ENCODE assay signal across 21 cellular contexts in genomic region chr3:174465177-174465576, GRCh38.
"Had no signal": no experiment of that assay in that cellular context is flagged by ENCODE, and none has a peak within 500 bp of the region (broad histone marks: within the 10 kb centered on the region; RNA-seq: fewer than 3 reads in every experiment).

No MANE protein-coding gene starts in this region.

- FAIRE-seq: endothelial cell of umbilical vein, keratinocyte had no signal

- H3K4me3 ChIP-seq: colonic mucosa, esophagus muscularis mucosa, gastroesophageal sphincter, heart left ventricle, hepatocyte, left ventricle myocardium inferior, lower lobe of right lung, mucosa of descending colon had no signal

- H3K4me1 ChIP-seq: colonic mucosa, esophagus muscularis mucosa, foreskin keratinocyte, gastroesophageal sphincter, heart left ventricle, left ventricle myocardium inferior, lower lobe of right lung had no signal

- H3K36me3 ChIP-seq: colonic mucosa, esophagus muscularis mucosa, gastroesophageal sphincter, heart left ventricle, left ventricle myocardium inferior, lower lobe of right lung had no signal

- H3K79me2 ChIP-seq: hepatocyte had no signal

- H2AFZ ChIP-seq: hepatocyte had no signal

- DNase-seq: colonic mucosa; cortex of kidney; effector CD8-positive, alpha-beta T cell; effector memory CD8-positive, alpha-beta T cell; endodermal cell; foreskin keratinocyte; heart left ventricle; hypothalamus; immature natural killer cell; left cardiac atrium; left ventricle myocardium inferior; lower lobe of right lung; mesenchymal stem cell; mucosa of descending colon; naive B cell; naive thymus-derived CD8-positive, alpha-beta T cell had no signal

- H3K9me3 ChIP-seq: colonic mucosa, esophagus muscularis mucosa, gastroesophageal sphincter, left ventricle myocardium inferior, lower lobe of right lung, mucosa of descending colon had no signal

- H3K4me2 ChIP-seq: hepatocyte had no signal

- H3K27ac ChIP-seq: colonic mucosa, esophagus muscularis mucosa, foreskin keratinocyte, gastroesophageal sphincter, heart left ventricle, hepatocyte, left ventricle myocardium inferior, lower lobe of right lung had no signal

- H3K27me3 ChIP-seq: colonic mucosa, esophagus muscularis mucosa, foreskin keratinocyte, gastroesophageal sphincter, heart left ventricle, hepatocyte had no signal

- ATAC-seq: effector memory CD8-positive, alpha-beta T cell; foreskin keratinocyte; gastroesophageal sphincter; heart left ventricle; left cardiac atrium; lower lobe of right lung; mucosa of descending colon; naive thymus-derived CD8-positive, alpha-beta T cell had no signal
